ENCODE assay signal across 1 cellular context in genomic region chr12:104930388-104931326, GRCh38.
TF ChIP-seq lines count a peak whose summit lies in the region.

No MANE protein-coding gene starts in this region.

TF ChIP-seq in GM23338, 12 proteins besides CTCF, POLR2A, EP300 and RAD21 (continued from another document):
- TF ChIP-seq, protein P1, sequence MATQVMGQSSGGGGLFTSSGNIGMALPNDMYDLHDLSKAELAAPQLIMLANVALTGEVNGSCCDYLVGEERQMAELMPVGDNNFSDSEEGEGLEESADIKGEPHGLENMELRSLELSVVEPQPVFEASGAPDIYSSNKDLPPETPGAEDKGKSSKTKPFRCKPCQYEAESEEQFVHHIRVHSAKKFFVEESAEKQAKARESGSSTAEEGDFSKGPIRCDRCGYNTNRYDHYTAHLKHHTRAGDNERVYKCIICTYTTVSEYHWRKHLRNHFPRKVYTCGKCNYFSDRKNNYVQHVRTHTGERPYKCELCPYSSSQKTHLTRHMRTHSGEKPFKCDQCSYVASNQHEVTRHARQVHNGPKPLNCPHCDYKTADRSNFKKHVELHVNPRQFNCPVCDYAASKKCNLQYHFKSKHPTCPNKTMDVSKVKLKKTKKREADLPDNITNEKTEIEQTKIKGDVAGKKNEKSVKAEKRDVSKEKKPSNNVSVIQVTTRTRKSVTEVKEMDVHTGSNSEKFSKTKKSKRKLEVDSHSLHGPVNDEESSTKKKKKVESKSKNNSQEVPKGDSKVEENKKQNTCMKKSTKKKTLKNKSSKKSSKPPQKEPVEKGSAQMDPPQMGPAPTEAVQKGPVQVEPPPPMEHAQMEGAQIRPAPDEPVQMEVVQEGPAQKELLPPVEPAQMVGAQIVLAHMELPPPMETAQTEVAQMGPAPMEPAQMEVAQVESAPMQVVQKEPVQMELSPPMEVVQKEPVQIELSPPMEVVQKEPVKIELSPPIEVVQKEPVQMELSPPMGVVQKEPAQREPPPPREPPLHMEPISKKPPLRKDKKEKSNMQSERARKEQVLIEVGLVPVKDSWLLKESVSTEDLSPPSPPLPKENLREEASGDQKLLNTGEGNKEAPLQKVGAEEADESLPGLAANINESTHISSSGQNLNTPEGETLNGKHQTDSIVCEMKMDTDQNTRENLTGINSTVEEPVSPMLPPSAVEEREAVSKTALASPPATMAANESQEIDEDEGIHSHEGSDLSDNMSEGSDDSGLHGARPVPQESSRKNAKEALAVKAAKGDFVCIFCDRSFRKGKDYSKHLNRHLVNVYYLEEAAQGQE (IDR thresholded peaks at IDR 0.05; ENCODE audit: unreplicated experiment), result no peak
- TF ChIP-seq EZH2phosphoT487 (IDR thresholded peaks at IDR 0.05; ENCODE audit: unreplicated experiment), result no peak
- no peak for TF ChIP-seq JUNB (IDR thresholded peaks at IDR 0.05; ENCODE audit: unreplicated experiment)
- TF ChIP-seq EZH2 (IDR thresholded peaks at IDR 0.05; ENCODE audit: low read depth, unreplicated experiment), result no peak
- no peak for TF ChIP-seq ZNF331 (CRISPR knock-in tag; IDR thresholded peaks at IDR 0.05; ENCODE audit: low read depth)
